8 cellular contexts compared by ENCODE assay signal in the genomic region with DNA sequence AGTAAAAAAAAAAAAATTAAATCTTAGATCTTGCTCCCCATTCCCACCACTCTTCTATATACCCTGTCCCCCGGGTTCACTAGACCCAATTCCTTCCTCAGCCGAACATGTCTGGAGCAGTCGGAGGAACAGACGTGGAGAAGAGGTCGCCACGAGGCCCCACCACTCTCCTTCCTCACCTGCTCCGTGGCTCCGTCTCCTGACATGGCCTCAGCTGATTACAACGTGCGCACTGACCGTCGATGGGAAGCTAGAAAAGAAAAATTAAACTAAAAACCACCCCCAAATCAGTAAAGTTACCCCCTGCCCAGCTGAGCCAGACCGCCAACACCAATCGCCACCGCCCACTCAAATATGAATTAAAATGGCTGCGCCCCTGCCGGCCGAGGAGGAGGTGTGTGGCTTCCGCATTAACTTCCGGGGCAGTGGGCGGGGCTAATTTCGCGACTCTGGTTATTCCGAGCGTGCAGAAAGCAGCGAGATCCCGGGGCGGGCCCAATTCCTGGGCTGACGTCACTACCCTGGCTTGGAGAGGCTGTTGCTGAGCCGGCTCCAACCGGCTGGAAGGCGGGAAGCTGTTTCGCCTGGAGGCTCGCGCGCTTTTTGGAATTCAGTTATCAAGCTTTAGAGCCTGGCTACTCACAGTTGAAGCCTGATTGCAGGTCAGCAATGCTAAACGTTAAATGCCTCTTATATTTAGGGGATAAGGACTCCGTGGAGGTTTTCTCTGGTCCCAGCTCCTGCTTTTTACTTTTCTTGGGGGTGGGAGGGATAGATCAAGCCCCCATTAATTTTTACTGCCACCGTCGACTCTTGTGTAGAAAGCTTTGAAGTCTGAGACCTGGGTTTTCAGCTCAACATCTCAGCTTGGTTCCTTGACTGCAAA. TPM values are rescaled to one million over a fixed set of nuclear protein-coding genes. Genes with fewer than 3 reads are reported as not detected.
DNase-seq lines count a peak whose midpoint lies in the region; ATAC-seq and TF ChIP-seq lines count a peak whose summit lies in the region.

A gene (minus strand): TSS at position 361 of the 886 bp plus-strand sequence. CDS start 155 bp downstream, at position 206.

- H2BK15ac ChIP-seq in H9 (ENCODE audit: low read depth, low read length): no peak within 1 kb of the TSS

- H4K8ac ChIP-seq in H9 (replicated peaks; ENCODE audit: insufficient read length, low read depth, low read length): no peak within 1 kb of the TSS

- H3K56ac ChIP-seq in H9 (ENCODE audit: insufficient read length, low read depth, low read length): peak within 1 kb of the TSS; percentile 77

- ATAC-seq in natural killer cell treated with Interleukin-12 subunit alpha and Interleukin-12 subunit beta and Interleukin-15 and Interleukin-18, amount 100 ng/mL, for 72 hours: peak; percentile 98 to 99
- peak; percentile 98 for ATAC-seq in stimulated activated naive CD8-positive, alpha-beta T cell treated with anti-CD3 and anti-CD28 coated beads, Interleukin-15, Interleukin-2, amounts not matched to agents 100 U/mL and 50 U/mL, for 24 hours

- no peaks in the 10 kb centered on the region for H3K79me1 ChIP-seq in H9 (ENCODE audit: insufficient read depth, low read depth, low read length, poor library complexity, severe bottlenecking)

- peak within 1 kb of the TSS; percentile 89 for H3T11ph ChIP-seq in H9 (ENCODE audit: low read length)

- peaks cover 4 to 13% of the 10 kb centered on the region in 2 experiments; a peak in 3 of 5 replicates for H3K9me3 Mint-ChIP-seq in H9
- H3K9me3 Mint-ChIP-seq in natural killer cell treated with Interleukin-12 subunit alpha and Interleukin-12 subunit beta and Interleukin-15 and Interleukin-18, amount 100 ng/mL, for 72 hours: no peaks in the 10 kb centered on the region

- H3K23ac ChIP-seq in H9 (ENCODE audit: insufficient read length, low read depth, low read length): peak within 1 kb of the TSS; percentile 17

- H3K4me3 ChIP-seq in MG63 (peak within 1 kb of the TSS; percentile 95), fibroblast of pulmonary artery (replicated peaks; ENCODE audit: low read depth, low read length) (peak within 1 kb of the TSS; percentile 99)

- peak within 1 kb of the TSS; percentile 96; the same call in 1 of the 2 replicates for H3K14ac ChIP-seq in H9 (ENCODE audit: insufficient read depth, low read length)

- peak within 1 kb of the TSS; percentile 70; the same call in 1 of the 2 replicates for H3K4ac ChIP-seq in H9 (ENCODE audit: low read depth, low read length)

- peak within 1 kb of the TSS; percentile 99 for H3K18ac ChIP-seq in H9 (ENCODE audit: insufficient read length, low read depth, low read length)

- DNase-seq in G401 (ENCODE audit: low spot score) (peak; percentile 99), H9 (peak; percentile 100), MG63 (peak; percentile 98), SHP77 treated with DMSO at 0.1 percent for 48 hours (lab: John Stamatoyannopoulos, UW) (peak; percentile 98), fibroblast of pulmonary artery (ENCODE audit: low read depth) (peak; percentile 99)
- DNase-seq in activated effector memory CD4-positive, alpha-beta T cell treated with anti-CD3 and anti-CD28 coated beads, Interleukin-2, amount 50 U/mL, for 16 hours: peak; percentile 99
- peak; percentile 97 for DNase-seq in natural killer cell treated with Interleukin-12 subunit alpha and Interleukin-12 subunit beta and Interleukin-15 and Interleukin-18, amount 100 ng/mL, for 72 hours (ENCODE audit: low spot score)
- peak; percentile 99 for DNase-seq in stimulated activated naive CD8-positive, alpha-beta T cell treated with anti-CD3 and anti-CD28 coated beads, Interleukin-15, Interleukin-2, amounts not matched to agents 100 U/mL and 50 U/mL, for 24 hours

- peak within 1 kb of the TSS; percentile 99 for H3K4me2 ChIP-seq in H9 (ENCODE audit: insufficient read depth, insufficient read length, low read length)

- no peak within 1 kb of the TSS for H2BK20ac ChIP-seq in H9 (ENCODE audit: low read depth, low read length, poor library complexity, severe bottlenecking)

- peaks cover 8% of the 10 kb centered on the region for H3K23me2 ChIP-seq in H9 (ENCODE audit: insufficient read length, low read depth, low read length, poor library complexity, severe bottlenecking)

- no peak within 1 kb of the TSS for H4K91ac ChIP-seq in H9 (ENCODE audit: insufficient read length, low read depth, low read length)

- H3K4me1 ChIP-seq in H9 (ENCODE audit: insufficient read depth, low read length): peaks cover 2% of the 10 kb centered on the region; the same call in 1 of the 2 replicates

- H2AK5ac ChIP-seq in H9 (ENCODE audit: insufficient read length, low read length): no peak within 1 kb of the TSS

- peaks cover 43% of the 10 kb centered on the region; the same call in 1 of the 2 replicates for H3K79me2 ChIP-seq in H9 (ENCODE audit: insufficient read depth, low read length)

- no peak within 1 kb of the TSS for H2AFZ ChIP-seq in H9 (ENCODE audit: low read length)

- H3K27me3 ChIP-seq in H9 (ENCODE audit: insufficient read depth, low read length): no peaks in the 10 kb centered on the region
- H3K27me3 ChIP-seq in MG63: no peaks in the 10 kb centered on the region

- no peaks in the 10 kb centered on the region for H3K9me3 ChIP-seq in H9 (ENCODE audit: control insufficient read depth, low read depth, low read length)
- no peaks in the 10 kb centered on the region for H3K9me3 ChIP-seq in MG63

- H4K20me1 ChIP-seq in H9 (ENCODE audit: control insufficient read depth, insufficient read depth, insufficient read length): no peaks in the 10 kb centered on the region

- no CpG with 5 or more reads among the region's 40 CpGs for WGBS in H9 (ENCODE audit: extremely low coverage, insufficient read length, low lambda C conversion rate)

- peak; percentile 54 for TF ChIP-seq CTCF in H9 (conservative IDR thresholded peaks at IDR 0.05)
- TF ChIP-seq CTCF in fibroblast of pulmonary artery (IDR thresholded peaks at IDR 0.05; ENCODE audit: low read length, missing control alignments): peak; percentile 19

- peak within 1 kb of the TSS; percentile 99 for H3K9ac ChIP-seq in H9 (ENCODE audit: extremely low read depth, insufficient read length, low read length)

- peaks cover 23 to 41% (median 26%) of the 10 kb centered on the region in 3 experiments for H3K36me3 Mint-ChIP-seq in H9 (ENCODE audit: insufficient read depth in 1 of 3, low read depth in 3 of 3)
- peaks cover 17% of the 10 kb centered on the region for H3K36me3 Mint-ChIP-seq in natural killer cell treated with Interleukin-12 subunit alpha and Interleukin-12 subunit beta and Interleukin-15 and Interleukin-18, amount 100 ng/mL, for 72 hours

- H3K27ac Mint-ChIP-seq in H9: peak within 1 kb of the TSS; percentile 99 to 100 (median 99)
- H3K27ac Mint-ChIP-seq in natural killer cell treated with Interleukin-12 subunit alpha and Interleukin-12 subunit beta and Interleukin-15 and Interleukin-18, amount 100 ng/mL, for 72 hours: peak within 1 kb of the TSS; percentile 98 to 99

- peak within 1 kb of the TSS; percentile 81 for H3K27ac ChIP-seq in H9 (ENCODE audit: insufficient read length, low read depth, low read length)

- in situ Hi-C loops in G401 (cut with HindIII; ENCODE audit: low sequenced_read_pairs): no loop called here

- H2BK120ac ChIP-seq in H9 (ENCODE audit: low read depth, low read length, poor library complexity, severe bottlenecking): peak within 1 kb of the TSS; percentile 97

- H3K4me1 Mint-ChIP-seq in H9: peaks cover 27 to 36% of the 10 kb centered on the region in 2 experiments
- H3K4me1 Mint-ChIP-seq in natural killer cell treated with Interleukin-12 subunit alpha and Interleukin-12 subunit beta and Interleukin-15 and Interleukin-18, amount 100 ng/mL, for 72 hours (ENCODE audit: low read depth in 2 of 2): peaks cover 32 to 49% of the 10 kb centered on the region in 2 donors

- no peak within 1 kb of the TSS for H2BK12ac ChIP-seq in H9 (ENCODE audit: insufficient read length, low read depth, low read length)

- H3K36me3 ChIP-seq in MG63: peaks cover 10% of the 10 kb centered on the region

- peak within 1 kb of the TSS; percentile 97 for H4K5ac ChIP-seq in H9 (ENCODE audit: insufficient read length, low read depth, low read length)

- no peaks in the 10 kb centered on the region for H3K27me3 Mint-ChIP-seq in H9 (ENCODE audit: low read depth)
- no peaks in the 10 kb centered on the region for H3K27me3 Mint-ChIP-seq in natural killer cell treated with Interleukin-12 subunit alpha and Interleukin-12 subunit beta and Interleukin-15 and Interleukin-18, amount 100 ng/mL, for 72 hours

- peak within 1 kb of the TSS; percentile 91 for H2BK5ac ChIP-seq in H9 (ENCODE audit: insufficient read length, low read length)

- peak within 1 kb of the TSS; percentile 99 to 100 for H3K4me3 Mint-ChIP-seq in H9
- H3K4me3 Mint-ChIP-seq in natural killer cell treated with Interleukin-12 subunit alpha and Interleukin-12 subunit beta and Interleukin-15 and Interleukin-18, amount 100 ng/mL, for 72 hours: peak within 1 kb of the TSS; percentile 100

RNA-seq across cellular contexts. Expression of the gene that starts here (rescaled TPM):
- 20.2 and 32.7 TPM in 2 replicates for total RNA-seq in G401 (2014; rRNA removed; shearing (Covaris generic))
- total RNA-seq in H9 (2021): 39.3 and 41.5 TPM in 2 replicates
- 13.3 and 21.0 TPM in 2 replicates for total RNA-seq in MG63 (2014; rRNA removed; shearing (Covaris generic); ENCODE audit: low replicate concordance)
- 10 to 100 TPM; 26.9 to 27.2 TPM for total RNA-seq in natural killer cell treated with Interleukin-12 subunit alpha and Interleukin-12 subunit beta and Interleukin-15 and Interleukin-18, amount 100 ng/mL, for 72 hours

Comparison
In these comparisons a context has a peak if more than half of its experiments do, and no peak if none do; other contexts are left out.
1. Peak in every context shown above with its lines: DNase-seq, ATAC-seq, H3K4me3 ChIP-seq and H3K27ac ChIP-seq.